8 cellular contexts compared by ENCODE assay signal in the genomic region with DNA sequence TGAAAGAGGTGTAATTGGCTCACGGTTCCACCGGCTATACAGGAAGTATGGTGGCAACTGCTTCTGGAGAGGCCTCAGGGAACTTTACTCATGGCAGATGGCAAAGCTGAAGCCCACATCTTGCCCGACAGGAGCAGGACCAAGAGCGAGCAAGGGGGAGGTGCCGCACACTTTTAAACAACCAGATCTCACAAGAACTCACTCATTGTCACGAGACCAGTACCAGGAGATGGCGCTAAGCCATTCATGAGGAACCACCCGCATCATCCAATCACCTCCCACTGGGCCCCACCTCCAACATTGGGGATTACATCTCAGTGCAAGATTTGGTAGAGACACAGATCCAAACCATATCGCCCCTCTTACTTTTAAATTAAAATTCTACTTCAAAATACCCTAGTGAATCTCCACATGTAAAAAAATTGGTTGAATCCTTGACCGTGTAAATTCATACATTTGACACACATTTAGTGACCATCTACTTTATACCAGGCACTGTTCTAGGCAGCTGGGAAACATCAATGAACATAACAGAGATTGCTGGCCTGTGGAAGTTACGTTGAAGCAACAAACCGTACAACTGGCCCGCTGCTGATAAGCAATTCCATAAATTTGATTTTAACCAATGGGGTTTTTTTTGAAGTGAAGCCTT.
DNase-seq lines count a peak whose midpoint lies in the region; ATAC-seq and TF ChIP-seq lines count a peak whose summit lies in the region.

No MANE protein-coding gene starts in this region.

- peak overlapping the region; percentile 85 for H3K27ac ChIP-seq in RWPE2 (ENCODE audit: poor library complexity, severe bottlenecking)

- DNase-seq in stimulated activated CD4-positive, alpha-beta T cell treated with anti-CD3 and anti-CD28 coated beads, Interleukin-15, amount 100 ng/mL, for 24 hours: peak; percentile 62
- DNase-seq in stimulated activated CD4-positive, alpha-beta T cell treated with anti-CD3 and anti-CD28 coated beads, Interleukin-2, amount 100 ng/mL, for 48 hours: no peak
- no peak for DNase-seq in RWPE2 (ENCODE audit: low spot score)
- DNase-seq in epithelial cell of proximal tubule (ENCODE audit: low read depth): no peak
- no peak for DNase-seq in HPDE6-E6E7 (ENCODE audit: extremely low spot score)
- DNase-seq in NCI-H2227 treated with DMSO at 0.1 percent for 48 hours (lab: John Stamatoyannopoulos, UW): no peak

- peaks cover 30% of the 10 kb centered on the region for H3K4me1 ChIP-seq in RWPE2 (ENCODE audit: insufficient read depth, poor library complexity, severe bottlenecking)

- H3K4me3 ChIP-seq in RWPE2 (ENCODE audit: severe bottlenecking): no peak overlapping the region
- no peak overlapping the region for H3K4me3 ChIP-seq in epithelial cell of proximal tubule (ENCODE audit: low read depth, low read length)

- no peak for ATAC-seq in RWPE2 (ENCODE audit: low read depth)
- no peak for ATAC-seq in HG03342 (IDR thresholded peaks at IDR 0.05; ENCODE audit: unreplicated experiment)
- no peak for ATAC-seq in HG02678 (IDR thresholded peaks at IDR 0.05; ENCODE audit: unreplicated experiment)

- no peaks in the 10 kb centered on the region for H3K9me3 ChIP-seq in RWPE2 (ENCODE audit: severe bottlenecking)

- TF ChIP-seq CTCF in RWPE2 (IDR thresholded peaks at IDR 0.05; ENCODE audit: poor library complexity, severe bottlenecking) (peak; percentile 13), epithelial cell of proximal tubule (conservative IDR thresholded peaks at IDR 0.05; ENCODE audit: low read depth, low read length) (peak; percentile 29)

- no peaks in the 10 kb centered on the region for H3K36me3 ChIP-seq in RWPE2 (ENCODE audit: low read depth)

- no peaks in the 10 kb centered on the region for H3K27me3 ChIP-seq in RWPE2 (ENCODE audit: insufficient read depth, poor library complexity, severe bottlenecking)
